Comparison of ENCODE assay signal across 8 cellular contexts in genomic region chr6:170305772-170306323, GRCh38. TPM values are rescaled to one million over a fixed set of nuclear protein-coding genes. Genes with fewer than 3 reads are reported as not detected.
DNase-seq lines count a peak whose midpoint lies in the region; ATAC-seq, FAIRE-seq and TF ChIP-seq lines count a peak whose summit lies in the region.

No MANE protein-coding gene starts in this region.

- intact Hi-C loops in natural killer cell (cut with micrococcal nuclease), result loop anchor here (1.0 to 5.0 kb wide), 3 partner anchors 34 to 156 kb away; no protein-coding TSS in a partner anchor

- no peak overlapping the region for H3K27ac ChIP-seq in KMS-11

- no peak overlapping the region for H3K27ac Mint-ChIP-seq in chondrocyte (ENCODE audit: unreplicated experiment)
- peak overlapping the region in 1 of 2 donors; percentile 93 for H3K27ac Mint-ChIP-seq in natural killer cell

- H3K36me3 ChIP-seq in KMS-11 (ENCODE audit: insufficient read depth), result no peaks in the 10 kb centered on the region

- no peak overlapping the region for H3K4me3 ChIP-seq in KMS-11 (IDR thresholded peaks at IDR 0.05; ENCODE audit: insufficient read depth, low read depth, low read length)

- FAIRE-seq in GM12892 (lab: Jason Lieb, UNC), result no peak

- H3K9me3 Mint-ChIP-seq in chondrocyte (ENCODE audit: low read depth) (peaks cover 4% of the 10 kb centered on the region), natural killer cell (no peaks in the 10 kb centered on the region)

- H3K4me1 ChIP-seq in KMS-11 (ENCODE audit: low read depth, poor library complexity, severe bottlenecking), result peaks cover 10% of the 10 kb centered on the region

- H3K4me3 Mint-ChIP-seq in chondrocyte (ENCODE audit: unreplicated experiment) (peak overlapping the region; percentile 98), natural killer cell (peak overlapping the region; percentile 52)

- peaks cover 7% of the 10 kb centered on the region for H3K36me3 Mint-ChIP-seq in chondrocyte (ENCODE audit: low read depth)
- H3K36me3 Mint-ChIP-seq in natural killer cell, result no peaks in the 10 kb centered on the region

- no peaks in the 10 kb centered on the region for H3K27me3 ChIP-seq in KMS-11 (ENCODE audit: insufficient read depth, low read depth)

- ATAC-seq in GM18505 (IDR thresholded peaks at IDR 0.05; ENCODE audit: unreplicated experiment), result peak; percentile 24
- ATAC-seq in natural killer cell, result no peak
- ATAC-seq in HG03565 (IDR thresholded peaks at IDR 0.05; ENCODE audit: unreplicated experiment), result no peak
- no peak for ATAC-seq in HG02973 (IDR thresholded peaks at IDR 0.05; ENCODE audit: unreplicated experiment)

- H3K4me2 ChIP-seq in KMS-11, result peak overlapping the region; percentile 54

- TF ChIP-seq POLR2A in GM18505 (IDR thresholded peaks at IDR 0.05; ENCODE audit: borderline replicate concordance, extremely low read depth, insufficient read depth, insufficient read length) (no peak), GM12892 (IDR thresholded peaks at IDR 0.05; ENCODE audit: low read depth, low read length) (no peak)

- DNase-seq in chondrocyte (ENCODE audit: low spot score) (no peak), natural killer cell (no peak), NCI-H2081 (lab: John Stamatoyannopoulos, UW) (no peak), GM12892 (ENCODE audit: insufficient read length) (no peak)

- H3K27me3 Mint-ChIP-seq in chondrocyte (ENCODE audit: low read depth) (peaks cover 6% of the 10 kb centered on the region), natural killer cell (ENCODE audit: low read depth in 2 of 2) (peaks cover 25 to 27% of the 10 kb centered on the region in 2 donors)

- H2AFZ ChIP-seq in KMS-11 (ENCODE audit: low read depth), result peak overlapping the region; percentile 85

- H3K4me1 Mint-ChIP-seq in chondrocyte (ENCODE audit: low read depth), result peaks cover 33% of the 10 kb centered on the region
- H3K4me1 Mint-ChIP-seq in natural killer cell, result peaks cover 35% of the 10 kb centered on the region in 2 donors

- no peak for TF ChIP-seq CTCF in KMS-11 (conservative IDR thresholded peaks at IDR 0.05; ENCODE audit: low read depth, low read length)
- TF ChIP-seq CTCF in chondrocyte (IDR thresholded peaks at IDR 0.05), result no peak
- TF ChIP-seq CTCF in natural killer cell (IDR thresholded peaks at IDR 0.05), result no peak

- H3K9ac ChIP-seq in KMS-11, result no peak overlapping the region

- H3K79me2 ChIP-seq in KMS-11 (ENCODE audit: insufficient read depth, low read depth), result peaks cover 37% of the 10 kb centered on the region

- no peaks in the 10 kb centered on the region for H4K20me1 ChIP-seq in KMS-11 (ENCODE audit: insufficient read depth)

RNA-seq across cellular contexts. Expression of gene FAM120B, which starts 0.7 kb away (rescaled TPM):
- total RNA-seq in chondrocyte (26.6 to 36.7 TPM (median 26.8 TPM) in 3 replicates), natural killer cell (10 to 100 TPM; 37.8 to 55.6 (median 39.9) TPM)
- polyA plus RNA-seq in GM12892 (2012; ENCODE audit: missing spikeins), result 13.7 TPM

RNA-seq across cellular contexts. Expression of gene DLL1, which starts 15.0 kb away (rescaled TPM):
- total RNA-seq in chondrocyte (0.35 to 0.82 TPM (median 0.41 TPM) in 3 replicates), natural killer cell (10 to 100 TPM in 1 of 3 donors, 1 to 10 TPM in 2; 4.3 to 16.9 (median 6.0) TPM)
- polyA plus RNA-seq in GM12892 (2012; ENCODE audit: missing spikeins), result 0.17 TPM
